In the genomic region with DNA sequence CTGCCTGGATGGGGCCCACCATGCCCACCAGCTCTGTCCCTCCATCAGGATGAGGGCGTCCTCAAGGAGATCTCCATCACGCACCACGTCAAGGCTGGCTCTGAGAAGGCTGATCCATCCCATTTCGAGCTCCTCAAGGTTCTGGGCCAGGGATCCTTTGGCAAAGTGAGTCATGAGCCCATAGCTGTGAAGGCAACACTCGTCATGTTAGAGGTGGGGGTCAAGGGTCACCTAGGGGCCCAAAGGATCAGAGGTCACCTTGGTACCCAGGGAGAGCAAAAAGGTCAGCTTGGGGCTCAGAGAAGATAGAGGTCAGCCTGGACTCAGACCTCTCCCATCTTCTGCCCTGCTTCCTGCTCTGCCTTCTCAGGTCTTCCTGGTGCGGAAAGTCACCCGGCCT, we compare ENCODE assay signal across 15 cellular contexts. TPM values are rescaled to one million over a fixed set of nuclear protein-coding genes. Genes with fewer than 3 reads are reported as not detected.
DNase-seq lines count a peak whose midpoint lies in the region; ATAC-seq, FAIRE-seq and TF ChIP-seq lines count a peak whose summit lies in the region.
"Had no signal": no experiment of that assay in that cellular context is flagged by ENCODE, and none has a peak within 500 bp of the region (broad histone marks: within the 10 kb centered on the region; RNA-seq: fewer than 3 reads in every experiment).

No MANE protein-coding gene starts in this region.

- peak overlapping the region; percentile 95 for H3K4me3 Mint-ChIP-seq in activated CD8-positive, alpha-beta memory T cell treated with anti-CD3 and anti-CD28 coated beads, Interleukin-2, amount 10 ng/mL, durations not matched to agents 7 days and 5 days
- H3K4me3 Mint-ChIP-seq in endothelial cell (ENCODE audit: unreplicated experiment) = no peak overlapping the region

- no peak for ATAC-seq in activated CD8-positive, alpha-beta memory T cell treated with anti-CD3 and anti-CD28 coated beads, Interleukin-2, amount 10 ng/mL, durations not matched to agents 7 days and 5 days
- ATAC-seq in GM21717 (IDR thresholded peaks at IDR 0.05; ENCODE audit: unreplicated experiment) = no peak
- ATAC-seq in GM19023 (IDR thresholded peaks at IDR 0.05; ENCODE audit: unreplicated experiment) = no peak

- WGBS in spleen, 5 donors = 83 to 98% (median 93%) methylated on average over 3 to 7 of the region's 7 CpGs

- CTCF ChIA-PET in activated CD8-positive, alpha-beta memory T cell treated with anti-CD3 and anti-CD28 coated beads, Interleukin-2, amount 10 ng/mL, durations not matched to agents 7 days and 5 days (lab: Charles Lee) = interaction anchor here (1.1 to 1.5 kb wide), 5 partner anchors 8 to 75 kb away, joined by 3 to 7 read pairs (median 3); a partner anchor contains a TSS

- peak; percentile 28 for FAIRE-seq in bronchial epithelial cell (lab: Jason Lieb, UNC)

- intact Hi-C loops in spleen (cut with DNase I; ENCODE audit: low total_unique reads) = loop anchor here (10.0 kb wide), 1 partner anchor 52 kb away; no protein-coding TSS in a partner anchor

- H3K27ac Mint-ChIP-seq in activated CD8-positive, alpha-beta memory T cell treated with anti-CD3 and anti-CD28 coated beads, Interleukin-2, amount 10 ng/mL, durations not matched to agents 7 days and 5 days = peak overlapping the region; percentile 89
- H3K27ac Mint-ChIP-seq in endothelial cell (ENCODE audit: unreplicated experiment) = no peak overlapping the region

- H3K27ac ChIP-seq in MM.1S (ENCODE audit: low read length) = no peak overlapping the region
- peak overlapping the region in 7 of 8 donors; percentile 87 to 99 (median 97) for H3K27ac ChIP-seq in spleen
- H3K27ac ChIP-seq: parathyroid adenoma, VCaP had no signal

- no peaks in the 10 kb centered on the region for H3K9me3 ChIP-seq in MM.1S (replicated peaks; ENCODE audit: insufficient read depth, low read length)
- no peaks in the 10 kb centered on the region for H3K9me3 ChIP-seq in spleen

- no peak overlapping the region for H2AFZ ChIP-seq in MM.1S (ENCODE audit: low read length)
- H2AFZ ChIP-seq: parathyroid adenoma had no signal

- peaks cover 46% of the 10 kb centered on the region for H3K79me2 ChIP-seq in MM.1S (ENCODE audit: low read length)
- H3K79me2 ChIP-seq: parathyroid adenoma had no signal

- H3K9me2 ChIP-seq in MM.1S (replicated peaks; ENCODE audit: insufficient read depth, low read length) = no peaks in the 10 kb centered on the region

- H3K9ac ChIP-seq in MM.1S (ENCODE audit: low read length) = peak overlapping the region; percentile 83; the same call in 1 of the 2 replicates
- H3K9ac ChIP-seq: parathyroid adenoma had no signal

- H3K27me3 Mint-ChIP-seq in activated CD8-positive, alpha-beta memory T cell treated with anti-CD3 and anti-CD28 coated beads, Interleukin-2, amount 10 ng/mL, durations not matched to agents 7 days and 5 days = no peaks in the 10 kb centered on the region
- peaks cover 6% of the 10 kb centered on the region for H3K27me3 Mint-ChIP-seq in endothelial cell (ENCODE audit: unreplicated experiment)

- peak overlapping the region; percentile 97; the same call in 1 of the 2 replicates for H3K4me2 ChIP-seq in MM.1S (ENCODE audit: low read depth, low read length)

- TF ChIP-seq POLR2A in spleen (IDR thresholded peaks at IDR 0.05) = no peak

- H3K4me3 ChIP-seq in MM.1S (ENCODE audit: low read length) (peak overlapping the region; percentile 95; the same call in 1 of the 2 replicates), bronchial epithelial cell (ENCODE audit: low read depth, low read length) (no peak overlapping the region), spleen (peak overlapping the region in 7 of 8 donors; percentile 55 to 83 (median 65))
- H3K4me3 ChIP-seq: lung had no signal

- peaks cover 30% of the 10 kb centered on the region for H3K4me1 ChIP-seq in MM.1S (ENCODE audit: low read length)
- H3K4me1 ChIP-seq in spleen = peaks cover 28 to 83% (median 64%) of the 10 kb centered on the region in 6 donors
- H3K4me1 ChIP-seq: parathyroid adenoma had no signal

- H4K20me1 ChIP-seq in MM.1S (ENCODE audit: insufficient read depth, low read length) = no peaks in the 10 kb centered on the region

- peaks cover 64% of the 10 kb centered on the region for H3K4me1 Mint-ChIP-seq in activated CD8-positive, alpha-beta memory T cell treated with anti-CD3 and anti-CD28 coated beads, Interleukin-2, amount 10 ng/mL, durations not matched to agents 7 days and 5 days
- H3K4me1 Mint-ChIP-seq in endothelial cell (ENCODE audit: unreplicated experiment) = peaks cover 20% of the 10 kb centered on the region

- DNase-seq in activated CD8-positive, alpha-beta memory T cell treated with anti-CD3 and anti-CD28 coated beads, Interleukin-2, amount 10 ng/mL, durations not matched to agents 7 days and 5 days = no peak
- no peak for DNase-seq in activated CD8-positive, alpha-beta memory T cell treated with anti-CD3 and anti-CD28 coated beads for 24 hours
- no peak for DNase-seq in MM.1S
- DNase-seq in bronchial epithelial cell (ENCODE audit: low read depth) = no peak
- DNase-seq in spleen = no peak
- DNase-seq in endothelial cell (ENCODE audit: low spot score) = no peak
- DNase-seq: DMS153, NCI-H187 treated with DMSO at 0.1 percent for 48 hours, SHP77 treated with DMSO at 0.1 percent for 48 hours, trophoblast cell had no signal

- H3K36me3 Mint-ChIP-seq in activated CD8-positive, alpha-beta memory T cell treated with anti-CD3 and anti-CD28 coated beads, Interleukin-2, amount 10 ng/mL, durations not matched to agents 7 days and 5 days = peaks cover 41% of the 10 kb centered on the region
- H3K36me3 Mint-ChIP-seq in endothelial cell (ENCODE audit: low read depth, unreplicated experiment) = peaks cover 17% of the 10 kb centered on the region

- no peaks in the 10 kb centered on the region for H3K9me3 Mint-ChIP-seq in activated CD8-positive, alpha-beta memory T cell treated with anti-CD3 and anti-CD28 coated beads, Interleukin-2, amount 10 ng/mL, durations not matched to agents 7 days and 5 days (ENCODE audit: low read depth)
- H3K9me3 Mint-ChIP-seq in endothelial cell (ENCODE audit: unreplicated experiment) = no peaks in the 10 kb centered on the region

- H3K27me3 ChIP-seq in MM.1S (replicated peaks; ENCODE audit: insufficient read depth, low read length) = no peaks in the 10 kb centered on the region
- no peaks in the 10 kb centered on the region for H3K27me3 ChIP-seq in bronchial epithelial cell (ENCODE audit: control insufficient read depth, insufficient read depth, low read length)
- no peaks in the 10 kb centered on the region for H3K27me3 ChIP-seq in spleen (replicated peaks in 1 of 7)

- peaks cover 10% of the 10 kb centered on the region for H3F3A ChIP-seq in MM.1S (ENCODE audit: insufficient read depth, low read length)

- TF ChIP-seq CTCF in MM.1S (IDR thresholded peaks at IDR 0.05; ENCODE audit: low read length) (no peak), bronchial epithelial cell (IDR thresholded peaks at IDR 0.05; ENCODE audit: insufficient read depth, low read length, severe bottlenecking) (no peak), spleen (IDR thresholded peaks at IDR 0.05 in 8 of 11, conservative IDR thresholded peaks at IDR 0.05 in 3 of 11) (no peak), endothelial cell (IDR thresholded peaks at IDR 0.05; ENCODE audit: unreplicated experiment) (no peak)

- no peaks in the 10 kb centered on the region for H3K36me3 ChIP-seq in MM.1S (replicated peaks; ENCODE audit: insufficient read depth, low read length)
- peaks cover 27% of the 10 kb centered on the region for H3K36me3 ChIP-seq in bronchial epithelial cell (ENCODE audit: control insufficient read depth, insufficient read depth, low read length)
- peaks cover 0 to 54% (median 37%) of the 10 kb centered on the region in 6 donors for H3K36me3 ChIP-seq in spleen

RNA-seq across cellular contexts. Expression of a gene that starts 17.3 kb away (rescaled TPM):
- 100 to 1,000 TPM; 158 to 181 TPM for total RNA-seq in activated CD8-positive, alpha-beta memory T cell treated with anti-CD3 and anti-CD28 coated beads, Interleukin-2, amount 10 ng/mL, durations not matched to agents 7 days and 5 days
- total RNA-seq in bronchial epithelial cell (35.5 and 61.3 TPM in 2 replicates), spleen (100 to 1,000 TPM; 109 to 173 (median 131) TPM), endothelial cell (ENCODE audit: unreplicated experiment) (25.3 TPM)
- polyA plus RNA-seq in spleen = 10 to 100 TPM; 45.8 to 57.5 (median 51.0) TPM
